Comparison of ENCODE assay signal across 35 cellular contexts in the genomic region with DNA sequence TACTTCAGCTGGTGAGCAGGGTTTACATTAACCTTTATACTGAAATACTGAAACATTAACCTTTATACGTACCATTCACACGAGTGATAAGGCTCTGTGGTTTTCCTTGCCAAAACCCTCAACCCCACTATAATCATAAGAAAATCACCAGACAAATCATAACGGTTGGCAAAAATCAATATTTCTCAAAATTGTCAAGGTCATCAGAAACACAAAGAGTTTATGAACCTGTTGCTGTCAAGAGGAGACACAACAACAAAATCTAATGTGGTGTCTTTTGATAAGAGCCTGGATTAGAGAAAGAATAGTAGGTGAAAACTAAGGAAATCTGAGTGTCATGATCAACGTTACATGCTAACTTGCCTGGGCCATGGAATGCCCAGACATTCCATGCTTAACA.
DNase-seq lines count a peak whose midpoint lies in the region; ATAC-seq, FAIRE-seq and TF ChIP-seq lines count a peak whose summit lies in the region.
"Had no signal": no experiment of that assay in that cellular context is flagged by ENCODE, and none has a peak within 500 bp of the region (broad histone marks: within the 10 kb centered on the region; RNA-seq: fewer than 3 reads in every experiment).

No MANE protein-coding gene starts in this region.

- no peaks in the 10 kb centered on the region for H3K27me3 ChIP-seq in mammary epithelial cell (ENCODE audit: insufficient read depth, low read length)
- no peaks in the 10 kb centered on the region for H3K27me3 ChIP-seq in breast epithelium
- no peaks in the 10 kb centered on the region for H3K27me3 ChIP-seq in HepG2 (ENCODE audit: control insufficient read depth in 1 of 2, insufficient read depth in 2 of 2, low read length in 2 of 2)
- no peaks in the 10 kb centered on the region for H3K27me3 ChIP-seq in right lobe of liver
- H3K27me3 ChIP-seq in small intestine (ENCODE audit: control insufficient read depth in 2 of 2, insufficient read depth in 2 of 2, low read length in 2 of 2), result no peaks in the 10 kb centered on the region
- H3K27me3 ChIP-seq: BE2C; BLaER1; BLaER1 treated with 17β-estradiol and CSF1 and Interleukin-3, amounts not matched to agents 10 nM and 100 nM had no signal

- H3K4me1 ChIP-seq in mammary epithelial cell (ENCODE audit: insufficient read depth, low read length), result no peaks in the 10 kb centered on the region
- no peaks in the 10 kb centered on the region for H3K4me1 ChIP-seq in breast epithelium
- no peaks in the 10 kb centered on the region for H3K4me1 ChIP-seq in HepG2 (ENCODE audit: insufficient read depth, low read length)
- H3K4me1 ChIP-seq in right lobe of liver, result no peaks in the 10 kb centered on the region
- H3K4me1 ChIP-seq in small intestine (ENCODE audit: control insufficient read depth in 2 of 2, insufficient read depth in 1 of 2, low read depth in 1 of 2, low read length in 1 of 2), result no peaks in the 10 kb centered on the region
- H3K4me1 ChIP-seq: A549; BE2C; BLaER1; BLaER1 treated with 17β-estradiol and CSF1 and Interleukin-3, amounts not matched to agents 10 nM and 100 nM; Caco-2 had no signal

- TF ChIP-seq RAD21 in HepG2 (CRISPR knock-in tag; IDR thresholded peaks at IDR 0.05), result no peak

- dilution Hi-C loops in mammary epithelial cell (cut with HindIII; ENCODE audit: low sequenced_read_pairs), result no loop called here

- POLR2A ChIA-PET in HepG2 (lab: Yijun Ruan, JAX), result no interaction called here

- H3K27ac ChIP-seq in mammary epithelial cell (ENCODE audit: insufficient read depth, low read depth, low read length) (no peak overlapping the region), breast epithelium (no peak overlapping the region), HepG2 (ENCODE audit: extremely low read length, insufficient read depth, low read length) (no peak overlapping the region), right lobe of liver (no peak overlapping the region), small intestine (ENCODE audit: low read depth in 1 of 2, low read length in 1 of 2) (no peak overlapping the region)
- H3K27ac ChIP-seq: 22Rv1; A549; BLaER1; BLaER1 treated with 17β-estradiol and CSF1 and Interleukin-3, amounts not matched to agents 10 nM and 100 nM; C4-2B had no signal

- no TSS peak for BruUV-seq in mammary epithelial cell (replicated peaks; lab: Mats Ljungman, UMichigan)
- BruUV-seq in HepG2 (replicated peaks; lab: Mats Ljungman, UMichigan), result no TSS peak

- CTCF ChIA-PET in mammary epithelial cell (lab: Charles Lee; ENCODE audit: low non-redundant PET), result no interaction called here
- CTCF ChIA-PET in HepG2 (lab: Yijun Ruan, JAX; ENCODE audit: low intra/inter-chr PET ratio, low total read pairs), result no interaction called here

- 65% methylated on average over 4 of the region's 4 CpGs for WGBS in mammary epithelial cell (ENCODE audit: low coverage, missing lambda C conversion rate)
- WGBS in HepG2 (ENCODE audit: low lambda C conversion rate), result 4% methylated on average over 4 of the region's 4 CpGs
- WGBS in right lobe of liver (ENCODE audit: insufficient coverage, low coverage, low lambda C conversion rate, missing lambda C conversion rate), result 60% methylated on average over 4 of the region's 4 CpGs
- WGBS in small intestine, 3 donors, result 18 to 65% (median 46%) methylated on average over 4 of the region's 4 CpGs

- H3K4me2 ChIP-seq in mammary epithelial cell (ENCODE audit: insufficient read depth, low read depth, low read length) (no peak overlapping the region), HepG2 (ENCODE audit: low read depth, low read length) (no peak overlapping the region)
- H3K4me2 ChIP-seq: A549; BLaER1; BLaER1 treated with 17β-estradiol and CSF1 and Interleukin-3, amounts not matched to agents 10 nM and 100 nM had no signal

- H3K36me3 ChIP-seq in mammary epithelial cell (ENCODE audit: insufficient read depth, low read length) (no peaks in the 10 kb centered on the region), breast epithelium (no peaks in the 10 kb centered on the region), HepG2 (replicated peaks in 1 of 2; ENCODE audit: control insufficient read depth in 1 of 2, insufficient read depth in 2 of 2, low read length in 2 of 2) (no peaks in the 10 kb centered on the region), right lobe of liver (no peaks in the 10 kb centered on the region), small intestine (ENCODE audit: control insufficient read depth in 2 of 2, insufficient read depth in 2 of 2, low read length in 2 of 2) (no peaks in the 10 kb centered on the region)
- H3K36me3 ChIP-seq: BE2C; BLaER1; BLaER1 treated with 17β-estradiol and CSF1 and Interleukin-3, amounts not matched to agents 10 nM and 100 nM had no signal

- TF ChIP-seq POLR2A in breast epithelium (IDR thresholded peaks at IDR 0.05) (no peak), HepG2 (IDR thresholded peaks at IDR 0.05; ENCODE audit: insufficient read depth in 1 of 2, low read depth in 2 of 2, low read length in 2 of 2) (no peak), right lobe of liver (IDR thresholded peaks at IDR 0.05) (no peak)

- no peaks in the 10 kb centered on the region for H3K9me3 ChIP-seq in mammary epithelial cell (replicated peaks; ENCODE audit: insufficient read depth, low read length)
- H3K9me3 ChIP-seq in breast epithelium, result no peaks in the 10 kb centered on the region
- no peaks in the 10 kb centered on the region for H3K9me3 ChIP-seq in HepG2 (ENCODE audit: low read length)
- no peaks in the 10 kb centered on the region for H3K9me3 ChIP-seq in right lobe of liver
- H3K9me3 ChIP-seq in small intestine (ENCODE audit: control insufficient read depth, low read depth), result no peaks in the 10 kb centered on the region
- H3K9me3 ChIP-seq: A549; BE2C; BLaER1; BLaER1 treated with 17β-estradiol and CSF1 and Interleukin-3, amounts not matched to agents 10 nM and 100 nM; Caco-2 had no signal

- H3K9ac ChIP-seq in mammary epithelial cell (ENCODE audit: insufficient read depth, low read length) (peak overlapping the region; percentile 5), HepG2 (ENCODE audit: insufficient read depth, low read depth, low read length) (no peak overlapping the region)
- H3K9ac ChIP-seq: BLaER1; BLaER1 treated with 17β-estradiol and CSF1 and Interleukin-3, amounts not matched to agents 10 nM and 100 nM had no signal

- FAIRE-seq in HepG2 (lab: Jason Lieb, UNC), result no peak
- FAIRE-seq in small intestine (lab: Jason Lieb, UNC), result no peak
- FAIRE-seq: A204.1, A549, D721Med had no signal

- TF ChIP-seq EP300 in HepG2 (IDR thresholded peaks at IDR 0.05; ENCODE audit: low read depth in 2 of 2, low read length in 2 of 2), result no peak
- TF ChIP-seq EP300 in HepG2 (CRISPR knock-in tag; IDR thresholded peaks at IDR 0.05; ENCODE audit: borderline replicate concordance), result no peak

- TF ChIP-seq CTCF in mammary epithelial cell (conservative IDR thresholded peaks at IDR 0.05 in 1 of 2, IDR thresholded peaks at IDR 0.05 in 1 of 2; ENCODE audit: extremely low read depth in 1 of 2, insufficient read depth in 1 of 2, low read depth in 1 of 2, low read length in 2 of 2) (no peak), breast epithelium (IDR thresholded peaks at IDR 0.05) (no peak), HepG2 (CRISPR knock-in tag; IDR thresholded peaks at IDR 0.05) (no peak), right lobe of liver (IDR thresholded peaks at IDR 0.05) (no peak)

- H4K20me1 ChIP-seq in mammary epithelial cell (ENCODE audit: insufficient read depth, low read length), result no peaks in the 10 kb centered on the region
- no peaks in the 10 kb centered on the region for H4K20me1 ChIP-seq in HepG2 (ENCODE audit: insufficient read depth, low read length)
- H4K20me1 ChIP-seq: BLaER1; BLaER1 treated with 17β-estradiol and CSF1 and Interleukin-3, amounts not matched to agents 10 nM and 100 nM had no signal

- no peaks in the 10 kb centered on the region for H3K79me2 ChIP-seq in mammary epithelial cell (ENCODE audit: insufficient read depth, low read length)
- no peaks in the 10 kb centered on the region for H3K79me2 ChIP-seq in HepG2 (ENCODE audit: insufficient read depth, low read length)

- H3K4me3 ChIP-seq in mammary epithelial cell (replicated peaks in 1 of 3; ENCODE audit: insufficient read depth in 1 of 3, low read depth in 2 of 3, low read length in 3 of 3) (no peak overlapping the region), breast epithelium (no peak overlapping the region), HepG2 (replicated peaks in 1 of 3; ENCODE audit: insufficient read depth in 1 of 3, low read depth in 2 of 3, low read length in 3 of 3) (no peak overlapping the region), right lobe of liver (no peak overlapping the region), small intestine (ENCODE audit: low read depth in 1 of 2, low read length in 2 of 2) (no peak overlapping the region)
- H3K4me3 ChIP-seq: A549; BLaER1; BLaER1 treated with 17β-estradiol and CSF1 and Interleukin-3, amounts not matched to agents 10 nM and 100 nM had no signal

- in situ Hi-C loops in mammary epithelial cell (cut with MboI; ENCODE audit: low sequenced_read_pairs in 2 of 2), result no loop called here
- in situ Hi-C loops in HepG2 (cut with HindIII; ENCODE audit: extremely low pct_ligation_motif_present, low pct_unique_long_range_greater_than_20kb), result no loop called here

- H2AFZ ChIP-seq in mammary epithelial cell (ENCODE audit: low read depth, low read length) (no peak overlapping the region), HepG2 (ENCODE audit: low read length) (no peak overlapping the region)

- intact Hi-C loops in mammary epithelial cell (cut with micrococcal nuclease) (no loop called here), breast epithelium (cut with DNase I; ENCODE audit: low total_unique reads) (no loop called here), HepG2 (cut with micrococcal nuclease; ENCODE audit: unreplicated experiment) (no loop called here), right lobe of liver (cut with DNase I) (no loop called here), left colon (cut with DNase I, micrococcal nuclease) (no loop called here)

- DNase-seq in mammary epithelial cell, result no peak
- DNase-seq in breast epithelium (ENCODE audit: low spot score in 2 of 2), result no peak
- DNase-seq in HepG2 (ENCODE audit: low spot score), result no peak
- no peak for DNase-seq in right lobe of liver
- no peak for DNase-seq in left colon
- DNase-seq in small intestine, result peak; percentile 28
- no peak for DNase-seq in hepatic stellate cell (ENCODE audit: low spot score)
- DNase-seq in kidney tubule cell (ENCODE audit: low spot score), result no peak
- DNase-seq: 8988T; ACHN; AML-193; BE2C; C1 segment of cervical spinal cord; Caco-2; Calu3; CD4-positive, alpha-beta memory T cell; CD4-positive, alpha-beta T cell; CD4-positive, CD25-positive, alpha-beta regulatory T cell; CD8-positive, alpha-beta memory T cell; CD8-positive, alpha-beta T cell; COR-L47; DMS 273 treated with DMSO at 0.1 percent for 48 hours; DMS153; DMS53; DMS79; DMS79 treated with DMSO at 0.1 percent for 48 hours; DND-41; EL had no signal

- ATAC-seq in HepG2, result no peak
- no peak for ATAC-seq in right lobe of liver
- peak; percentile 62 for ATAC-seq in left colon
- ATAC-seq: A549; CD8-positive, alpha-beta T cell had no signal

TF ChIP-seq in HepG2, 621 proteins besides CTCF, POLR2A, EP300 and RAD21 (continues in another document):
- no peak for TF ChIP-seq ZSCAN21 (CRISPR knock-in tag; IDR thresholded peaks at IDR 0.05; ENCODE audit: borderline replicate concordance)
- no peak for TF ChIP-seq ZNF605 (CRISPR knock-in tag; IDR thresholded peaks at IDR 0.05)
- no peak for TF ChIP-seq ZNF20 (CRISPR knock-in tag; IDR thresholded peaks at IDR 0.05)
- TF ChIP-seq LCORL (IDR thresholded peaks at IDR 0.05), result no peak
- no peak for TF ChIP-seq LCORL (CRISPR knock-in tag; IDR thresholded peaks at IDR 0.05)
